Comparison of ENCODE assay signal across 34 cellular contexts in the genomic region with DNA sequence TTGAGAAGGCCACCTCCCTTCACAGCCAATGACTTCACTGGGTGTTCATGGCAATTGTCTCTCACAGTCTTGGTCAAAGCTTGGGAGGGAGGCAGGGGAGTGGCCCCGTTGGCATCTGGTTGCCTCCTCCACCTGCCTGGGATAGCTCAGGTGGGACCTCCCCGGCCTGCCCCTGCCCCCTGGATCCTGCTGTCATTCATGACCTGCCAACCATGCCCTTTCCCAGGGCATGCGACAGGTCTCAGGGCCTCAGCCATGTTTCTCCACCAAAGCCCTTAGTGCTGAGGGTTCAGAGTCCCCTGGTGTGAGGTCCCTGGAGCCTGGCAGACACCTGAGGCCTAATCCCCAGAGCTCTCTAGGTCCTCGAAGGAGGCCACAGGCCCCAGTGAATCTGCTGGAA. TPM values are rescaled to one million over a fixed set of nuclear protein-coding genes. Genes with fewer than 3 reads are reported as not detected.
DNase-seq lines count a peak whose midpoint lies in the region; ATAC-seq, FAIRE-seq and TF ChIP-seq lines count a peak whose summit lies in the region.
"Had no signal": no experiment of that assay in that cellular context is flagged by ENCODE, and none has a peak within 500 bp of the region (broad histone marks: within the 10 kb centered on the region; RNA-seq: fewer than 3 reads in every experiment).

No MANE protein-coding gene starts in this region.

- TF ChIP-seq CTCF in bronchial epithelial cell (IDR thresholded peaks at IDR 0.05; ENCODE audit: insufficient read depth, low read length, severe bottlenecking) = no peak
- TF ChIP-seq CTCF in esophagus muscularis mucosa (IDR thresholded peaks at IDR 0.05) = no peak
- TF ChIP-seq CTCF in psoas muscle (IDR thresholded peaks at IDR 0.05) = no peak
- no peak for TF ChIP-seq CTCF in thyroid gland (IDR thresholded peaks at IDR 0.05)

- DNase-seq in bronchial epithelial cell (ENCODE audit: low read depth) (no peak), esophagus muscularis mucosa (ENCODE audit: extremely low spot score) (no peak), psoas muscle (peak in 1 of 2 donors; percentile 35), thyroid gland (no peak), middle frontal gyrus (ENCODE audit: extremely low spot score, low spot score) (no peak), GM03348 (ENCODE audit: low spot score) (no peak)
- DNase-seq: activated CD4-positive, alpha-beta memory T cell treated with anti-CD3 and anti-CD28 coated beads, Interleukin-2, amount 10 ng/mL, durations not matched to agents 7 days and 5 days; activated CD4-positive, alpha-beta T cell treated with anti-CD3 and anti-CD28 coated beads for 1 hour; activated CD8-positive, alpha-beta memory T cell treated with anti-CD3 and anti-CD28 coated beads, Interleukin-2, amount 50 U/mL, for 4 hours; activated naive CD4-positive, alpha-beta T cell treated with Interleukin-2 at 50 U/mL for 16 hours; DMS153; effector CD8-positive, alpha-beta T cell; glutamatergic neuron; Kasumi-1; NCI-H1417; NCI-H2029 treated with DMSO at 0.1 percent for 48 hours; NCI-H345; nucleus accumbens; SHP77 treated with DMSO at 0.1 percent for 48 hours; stimulated activated CD4-positive, alpha-beta T cell treated with anti-CD3 and anti-CD28 coated beads, Interleukin-1b, Interleukin-23, amount 100 ng/mL, for 48 hours; stimulated activated naive CD8-positive, alpha-beta T cell treated with anti-CD3 and anti-CD28 coated beads, Interleukin-15, Interleukin-2, amounts not matched to agents 100 U/mL and 50 U/mL, for 24 hours; tibial artery had no signal

- peak; percentile 52 for FAIRE-seq in bronchial epithelial cell (lab: Jason Lieb, UNC)
- FAIRE-seq: colon, GM12878, HepG2, islet of Langerhans had no signal

- ATAC-seq in psoas muscle = no peak
- no peak for ATAC-seq in GM18861 (IDR thresholded peaks at IDR 0.05; ENCODE audit: unreplicated experiment)
- ATAC-seq: GM12878; HepG2; naive thymus-derived CD8-positive, alpha-beta T cell; Panc1; stimulated activated naive CD8-positive, alpha-beta T cell treated with anti-CD3 and anti-CD28 coated beads, Interleukin-15, Interleukin-2, amounts not matched to agents 100 U/mL and 50 U/mL, for 24 hours had no signal

- no peaks in the 10 kb centered on the region for H3K36me3 ChIP-seq in bronchial epithelial cell (ENCODE audit: control insufficient read depth, insufficient read depth, low read length)
- H3K36me3 ChIP-seq in esophagus muscularis mucosa = no peaks in the 10 kb centered on the region
- H3K36me3 ChIP-seq in psoas muscle (ENCODE audit: insufficient read depth in 1 of 2, low read depth in 1 of 2) = no peaks in the 10 kb centered on the region
- no peaks in the 10 kb centered on the region for H3K36me3 ChIP-seq in thyroid gland
- H3K36me3 ChIP-seq: BLaER1 treated with 17β-estradiol and CSF1 and Interleukin-3, amounts not matched to agents 10 nM and 100 nM; tibial artery had no signal

- TF ChIP-seq POLR2A in esophagus muscularis mucosa (IDR thresholded peaks at IDR 0.05; ENCODE audit: low read depth) = no peak
- TF ChIP-seq POLR2A in thyroid gland (IDR thresholded peaks at IDR 0.05) = no peak

- H3K4me1 ChIP-seq in esophagus muscularis mucosa (peaks cover 78 to 99% (median 85%) of the 10 kb centered on the region in 4 donors), psoas muscle (peaks cover 79% of the 10 kb centered on the region), thyroid gland (peaks cover 14 to 35% of the 10 kb centered on the region in 2 donors)

- no peak for TF ChIP-seq EP300 in esophagus muscularis mucosa (IDR thresholded peaks at IDR 0.05)

- H3K27ac ChIP-seq in esophagus muscularis mucosa (replicated peaks in 1 of 4) (peak overlapping the region; percentile 65 to 74 (median 70)), psoas muscle (peak overlapping the region; percentile 67), thyroid gland (peak overlapping the region in 2 of 3 donors; percentile 30 to 47)
- H3K27ac ChIP-seq: BLaER1 treated with 17β-estradiol and CSF1 and Interleukin-3, amounts not matched to agents 10 nM and 100 nM; epithelial cell of prostate had no signal

- intact Hi-C loops in esophagus muscularis mucosa (cut with DNase I) (no loop called here), psoas muscle (cut with DNase I) (no loop called here), thyroid gland (cut with DNase I) (no loop called here)

- no peak overlapping the region for H3K4me3 ChIP-seq in bronchial epithelial cell (ENCODE audit: low read depth, low read length)
- H3K4me3 ChIP-seq in esophagus muscularis mucosa = no peak overlapping the region
- H3K4me3 ChIP-seq in psoas muscle = no peak overlapping the region
- no peak overlapping the region for H3K4me3 ChIP-seq in thyroid gland (replicated peaks in 1 of 3)
- H3K4me3 ChIP-seq: BLaER1 treated with 17β-estradiol and CSF1 and Interleukin-3, amounts not matched to agents 10 nM and 100 nM; GM12878; smooth muscle cell; tibial artery had no signal

- WGBS in esophagus muscularis mucosa = 43% methylated on average over 1 of the region's 4 CpGs
- WGBS in psoas muscle, 3 donors = 72 to 84% (median 74%) methylated on average over 4 of the region's 4 CpGs
- WGBS in thyroid gland, 2 donors = 69 to 79% methylated on average over 2 to 4 of the region's 4 CpGs

- H3K27me3 ChIP-seq in bronchial epithelial cell (ENCODE audit: control insufficient read depth, insufficient read depth, low read length) (peaks cover 12% of the 10 kb centered on the region), esophagus muscularis mucosa (no peaks in the 10 kb centered on the region), psoas muscle (ENCODE audit: insufficient read depth in 3 of 3, low read length in 2 of 3) (no peaks in the 10 kb centered on the region), thyroid gland (no peaks in the 10 kb centered on the region)
- H3K27me3 ChIP-seq: tibial artery had no signal

- no peaks in the 10 kb centered on the region for H3K9me3 ChIP-seq in esophagus muscularis mucosa
- H3K9me3 ChIP-seq in psoas muscle = no peaks in the 10 kb centered on the region
- no peaks in the 10 kb centered on the region for H3K9me3 ChIP-seq in thyroid gland
- H3K9me3 ChIP-seq: BLaER1 treated with 17β-estradiol and CSF1 and Interleukin-3, amounts not matched to agents 10 nM and 100 nM; tibial artery had no signal

RNA-seq across cellular contexts. Expression of a gene that starts 5.5 kb away (rescaled TPM):
- 8.4 TPM in 2 replicates for total RNA-seq in bronchial epithelial cell
- total RNA-seq in esophagus muscularis mucosa = 100 to 1,000 TPM in 1 of 4 donors, 10 to 100 TPM in 3; 41.7 to 102 (median 62.4) TPM
- 10 to 100 TPM; 33.4 to 66.2 (median 50.7) TPM for total RNA-seq in psoas muscle
- polyA plus RNA-seq in psoas muscle = 10 to 100 TPM; 14.1 to 18.7 (median 14.4) TPM
- 10 to 100 TPM; 26.0 to 48.5 (median 38.2) TPM for total RNA-seq in thyroid gland
- total RNA-seq: activated CD4-positive, alpha-beta memory T cell treated with anti-CD3 and anti-CD28 coated beads, Interleukin-2, amount 10 ng/mL, durations not matched to agents 7 days and 5 days; activated T-helper 1 cell treated with anti-CD3 and anti-CD28 coated beads, Interleukin-12 subunit alpha, Interleukin-12 subunit beta, Interleukin-2, Interleukin-4 antibody, amounts not matched to agents 30 ng/mL and 10 ng/mL and 1 ng/mL, durations not matched to agents 14 hours and 24 hours and 36 hours; naive thymus-derived CD8-positive, alpha-beta T cell; T-helper 2 cell treated with Interferon-gamma antibody and Interleukin-4, amounts not matched to agents 100 ng/mL and 5 ng/mL, for 36 hours had no signal
- polyA plus RNA-seq: naive thymus-derived CD8-positive, alpha-beta T cell had no signal
